In genomic region chr11:46348566-46348981, GRCh38 we compare ENCODE assay signal across 8 cellular contexts. TPM values are rescaled to one million over a fixed set of nuclear protein-coding genes. Genes with fewer than 3 reads are reported as not detected.
DNase-seq lines count a peak whose midpoint lies in the region; ATAC-seq, FAIRE-seq and TF ChIP-seq lines count a peak whose summit lies in the region.

No MANE protein-coding gene starts in this region.

- H3K36me3 Mint-ChIP-seq in activated CD4-positive, alpha-beta memory T cell treated with anti-CD3 and anti-CD28 coated beads for 36 hours: peaks cover 2% of the 10 kb centered on the region

- 12 to 34% (median 16%) methylated on average over 9 of the region's 9 CpGs for WGBS in small intestine, 3 donors

- TF ChIP-seq POLR2A in HCT116 (IDR thresholded peaks at IDR 0.05; ENCODE audit: borderline replicate concordance, extremely low read depth, insufficient read depth, insufficient read length): no peak
- TF ChIP-seq POLR2A in H54 (IDR thresholded peaks at IDR 0.05; ENCODE audit: low read depth, low read length): no peak

- no peak overlapping the region for H2AFZ ChIP-seq in HCT116 (ENCODE audit: low read depth, low read length, poor library complexity, severe bottlenecking)

- H3K27me3 ChIP-seq in HCT116 (ENCODE audit: insufficient read depth, low read length) (no peaks in the 10 kb centered on the region), cardiac muscle cell (no peaks in the 10 kb centered on the region), small intestine (ENCODE audit: control insufficient read depth in 2 of 2, insufficient read depth in 2 of 2, low read length in 2 of 2) (no peaks in the 10 kb centered on the region)

- CTCF ChIA-PET in HCT116 (lab: Charles Lee): no interaction called here
- CTCF ChIA-PET in activated CD4-positive, alpha-beta memory T cell treated with anti-CD3 and anti-CD28 coated beads for 36 hours (lab: Charles Lee): interaction anchor here (1.6 to 15.3 kb wide), 7 partner anchors 16 to 110 kb away, joined by 4 to 346 read pairs (median 9); partner anchors contain the start of gene CHRM4

- H3K27ac ChIP-seq in HCT116 (ENCODE audit: low read depth, low read length) (peak overlapping the region; percentile 76; the same call in 1 of the 2 replicates), cardiac muscle cell (no peak overlapping the region), small intestine (ENCODE audit: low read depth in 1 of 2, low read length in 1 of 2) (peak overlapping the region; percentile 65 to 68)

- no peaks in the 10 kb centered on the region for H3K36me3 ChIP-seq in HCT116 (ENCODE audit: control insufficient read depth in 1 of 2, insufficient read depth in 2 of 2, low read length in 2 of 2)
- H3K36me3 ChIP-seq in cardiac muscle cell: no peaks in the 10 kb centered on the region
- no peaks in the 10 kb centered on the region for H3K36me3 ChIP-seq in small intestine (ENCODE audit: control insufficient read depth in 2 of 2, insufficient read depth in 2 of 2, low read length in 2 of 2)

- peak overlapping the region; percentile 86 for H3K4me3 Mint-ChIP-seq in activated CD4-positive, alpha-beta memory T cell treated with anti-CD3 and anti-CD28 coated beads for 36 hours

- intact Hi-C loops in HCT116 (cut with micrococcal nuclease): no loop called here
- intact Hi-C loops in activated CD4-positive, alpha-beta memory T cell treated with anti-CD3 and anti-CD28 coated beads for 36 hours (cut with micrococcal nuclease): loop anchor here (2.0 kb wide), 1 partner anchor 268 kb away; the partner anchor contains the start of genes ATG13 and HARBI1

- H3K79me2 ChIP-seq in HCT116 (ENCODE audit: insufficient read depth, low read length): peaks cover 58% of the 10 kb centered on the region

- H3K4me1 ChIP-seq in HCT116 (ENCODE audit: control insufficient read depth in 1 of 2, insufficient read depth in 2 of 2, low read length in 2 of 2) (peaks cover 14 to 38% of the 10 kb centered on the region in 2 experiments; a peak in 3 of 4 replicates), cardiac muscle cell (ENCODE audit: low read depth) (peaks cover 26% of the 10 kb centered on the region), small intestine (ENCODE audit: control insufficient read depth in 2 of 2, insufficient read depth in 1 of 2, low read depth in 1 of 2, low read length in 1 of 2) (peaks cover 7 to 9% of the 10 kb centered on the region in 2 donors)

- H3K27ac Mint-ChIP-seq in activated CD4-positive, alpha-beta memory T cell treated with anti-CD3 and anti-CD28 coated beads for 36 hours: peak overlapping the region; percentile 90

- no TSS peak for BruUV-seq in HCT116 (replicated peaks; lab: Mats Ljungman, UMichigan)

- H3K4me1 Mint-ChIP-seq in activated CD4-positive, alpha-beta memory T cell treated with anti-CD3 and anti-CD28 coated beads for 36 hours (ENCODE audit: low read depth): peaks cover 79% of the 10 kb centered on the region

- H3K9me2 ChIP-seq in HCT116 (ENCODE audit: insufficient read depth): no peaks in the 10 kb centered on the region

- H3K27me3 Mint-ChIP-seq in activated CD4-positive, alpha-beta memory T cell treated with anti-CD3 and anti-CD28 coated beads for 36 hours: no peaks in the 10 kb centered on the region

- RAD21 ChIA-PET in HCT116 (lab: Charles Lee; ENCODE audit: low non-redundant PET in 1 of 2, low total read pairs in 2 of 2, uncharacterized antibody in 2 of 2, unreplicated experiment in 2 of 2): no interaction called here

- no peak for ATAC-seq in HCT116
- no peak for ATAC-seq in GM21381 (IDR thresholded peaks at IDR 0.05; ENCODE audit: unreplicated experiment)
- no peak for ATAC-seq in HG03097 (IDR thresholded peaks at IDR 0.05; ENCODE audit: low FRiP score, unreplicated experiment)

- H4K20me1 ChIP-seq in HCT116 (ENCODE audit: insufficient read depth): peaks cover 7% of the 10 kb centered on the region; the same call in 1 of the 2 replicates

- H3K9me3 ChIP-seq in HCT116 (ENCODE audit: control insufficient read depth in 1 of 2, insufficient read depth in 1 of 2, low read depth in 1 of 2, low read length in 2 of 2): no peaks in the 10 kb centered on the region
- H3K9me3 ChIP-seq in cardiac muscle cell (ENCODE audit: low read depth): no peaks in the 10 kb centered on the region
- H3K9me3 ChIP-seq in small intestine (ENCODE audit: control insufficient read depth, low read depth): no peaks in the 10 kb centered on the region

- no peak for DNase-seq in HCT116 (ENCODE audit: low read depth, low spot score)
- DNase-seq in activated CD4-positive, alpha-beta memory T cell treated with anti-CD3 and anti-CD28 coated beads for 36 hours: peak; percentile 54
- DNase-seq in cardiac muscle cell (ENCODE audit: low read depth in 1 of 2, low spot score in 1 of 2): peak in 1 of 2 donors; percentile 54
- peak; percentile 91 for DNase-seq in small intestine
- DNase-seq in H54 (ENCODE audit: insufficient read length, low spot score): no peak
- no peak for DNase-seq in amygdala (lab: John Stamatoyannopoulos, UW)

- POLR2A ChIA-PET in HCT116 (lab: Charles Lee): interaction anchor here (1.3 kb wide), 1 partner anchor 105 kb away, joined by 6 read pairs; no protein-coding TSS in a partner anchor
- POLR2A ChIA-PET in activated CD4-positive, alpha-beta memory T cell treated with anti-CD3 and anti-CD28 coated beads for 36 hours (lab: Charles Lee): interaction anchor here (0.7 to 4.1 kb wide), 7 partner anchors 10 to 269 kb away, joined by 3 to 15 read pairs (median 4); no protein-coding TSS in a partner anchor

- FAIRE-seq in small intestine (lab: Jason Lieb, UNC) (no peak), H54 (lab: Jason Lieb, UNC) (no peak)

- H3K4me3 ChIP-seq in HCT116 (replicated peaks in 1 of 2; ENCODE audit: low read depth in 1 of 2, low read length in 2 of 2) (peak overlapping the region; percentile 91 to 97), cardiac muscle cell (peak overlapping the region; percentile 97), small intestine (ENCODE audit: low read depth in 1 of 2, low read length in 2 of 2) (peak overlapping the region; percentile 65 to 70)

- no peaks in the 10 kb centered on the region for H3K9me3 Mint-ChIP-seq in activated CD4-positive, alpha-beta memory T cell treated with anti-CD3 and anti-CD28 coated beads for 36 hours

- TF ChIP-seq CTCF in HCT116 (IDR thresholded peaks at IDR 0.05 in 2 of 3, conservative IDR thresholded peaks at IDR 0.05 in 1 of 3; ENCODE audit: borderline replicate concordance in 1 of 3, insufficient read depth in 1 of 3, low read depth in 2 of 3, low read length in 2 of 3) (no peak), cardiac muscle cell (IDR thresholded peaks at IDR 0.05; ENCODE audit: low read depth, low read length) (no peak)

- TF ChIP-seq RAD21 in HCT116 (IDR thresholded peaks at IDR 0.05; ENCODE audit: low read depth): no peak

- peak overlapping the region; percentile 97 for H3K4me2 ChIP-seq in HCT116 (ENCODE audit: low read length)

- peak overlapping the region; percentile 92 for H3K9ac ChIP-seq in HCT116 (ENCODE audit: low read length)

TF ChIP-seq in HCT116, 20 proteins besides CTCF, POLR2A, EP300 and RAD21 (continues in another document):
- TF ChIP-seq POLR2AphosphoS5 (IDR thresholded peaks at IDR 0.05; ENCODE audit: low read depth, low read length) (no peak), SRF (IDR thresholded peaks at IDR 0.05; ENCODE audit: low read depth) (no peak), ZNF274 (IDR thresholded peaks at IDR 0.05; ENCODE audit: low read depth, low read length) (no peak), SIN3A (IDR thresholded peaks at IDR 0.05; ENCODE audit: low read depth) (no peak), EGR1 (IDR thresholded peaks at IDR 0.05; ENCODE audit: low read depth) (no peak), CEBPB (IDR thresholded peaks at IDR 0.05; ENCODE audit: low read depth) (no peak), YY1 (IDR thresholded peaks at IDR 0.05; ENCODE audit: extremely low read depth, insufficient replicate concordance, low read depth, low read length) (no peak), EZH2 (IDR thresholded peaks at IDR 0.05) (no peak), FOSL1 (IDR thresholded peaks at IDR 0.05; ENCODE audit: low read depth) (no peak), MAX (IDR thresholded peaks at IDR 0.05) (no peak)

RNA-seq across cellular contexts. Expression of gene DGKZ, which starts 1.3 kb away (rescaled TPM):
- total RNA-seq in HCT116 (2021; ENCODE audit: unreplicated experiment) (70.2 TPM), cardiac muscle cell (81.8 TPM in 2 replicates)
- 67.3 and 69.5 TPM in 2 replicates for polyA plus RNA-seq in HCT116 (2012)
- total RNA-seq in activated CD4-positive, alpha-beta memory T cell treated with anti-CD3 and anti-CD28 coated beads for 36 hours: 10 to 100 TPM; 85.3 to 88.7 TPM
- polyA plus RNA-seq in cardiac muscle cell (48.3 and 48.5 TPM in 2 replicates), small intestine (100 to 1,000 TPM in 2 of 3 donors, 10 to 100 TPM in 1; 90.1 to 122 (median 117) TPM)

RNA-seq across cellular contexts. Expression of gene MDK, which starts 32.9 kb away (rescaled TPM):
- total RNA-seq in HCT116 (2021; ENCODE audit: unreplicated experiment) (286 TPM), cardiac muscle cell (2,973 and 4,339 TPM in 2 replicates)
- polyA plus RNA-seq in HCT116 (2012): 442 and 447 TPM in 2 replicates
- 1 to 10 TPM; 5.9 to 7.0 TPM for total RNA-seq in activated CD4-positive, alpha-beta memory T cell treated with anti-CD3 and anti-CD28 coated beads for 36 hours
- polyA plus RNA-seq in cardiac muscle cell (3,396 and 3,769 TPM in 2 replicates), small intestine (100 to 1,000 TPM; 206 to 356 (median 246) TPM)

RNA-seq across cellular contexts. Expression of gene CHRM4, which starts 43.0 kb away (rescaled TPM):
- total RNA-seq in HCT116 (2021; ENCODE audit: unreplicated experiment) (1.1 TPM), cardiac muscle cell (0.51 and 0.56 TPM in 2 replicates)
- polyA plus RNA-seq in HCT116 (2012): 2.5 and 2.9 TPM in 2 replicates
- not detected for total RNA-seq in activated CD4-positive, alpha-beta memory T cell treated with anti-CD3 and anti-CD28 coated beads for 36 hours
- polyA plus RNA-seq in cardiac muscle cell (not detected in 2 replicates), small intestine (1 to 10 TPM in 2 of 3 donors, not detected in 1; 3.1 to 7.8 TPM)

Comparison
In these comparisons a context has a peak if more than half of its experiments do, and no peak if none do; other contexts are left out.
1. DNase-seq: peak in activated CD4-positive, alpha-beta memory T cell treated with anti-CD3 and anti-CD28 coated beads for 36 hours (single experiment) and small intestine (single experiment); none in HCT116 (single experiment), H54 (single experiment) and amygdala (0 of 56).
2. RNA of gene MDK, which starts 32.9 kb away (total RNA-seq): 2,973 to 4,339 TPM in cardiac muscle cell and 286 TPM in HCT116 (single experiment); 5.9 to 7.0 TPM in activated CD4-positive, alpha-beta memory T cell treated with anti-CD3 and anti-CD28 coated beads for 36 hours; every median in the first group is over 10 times any median in the second.
3. Peak in every context shown above with its lines, with median percentiles within 50 percentile points of each other: H3K4me3 ChIP-seq.